In the genomic region with DNA sequence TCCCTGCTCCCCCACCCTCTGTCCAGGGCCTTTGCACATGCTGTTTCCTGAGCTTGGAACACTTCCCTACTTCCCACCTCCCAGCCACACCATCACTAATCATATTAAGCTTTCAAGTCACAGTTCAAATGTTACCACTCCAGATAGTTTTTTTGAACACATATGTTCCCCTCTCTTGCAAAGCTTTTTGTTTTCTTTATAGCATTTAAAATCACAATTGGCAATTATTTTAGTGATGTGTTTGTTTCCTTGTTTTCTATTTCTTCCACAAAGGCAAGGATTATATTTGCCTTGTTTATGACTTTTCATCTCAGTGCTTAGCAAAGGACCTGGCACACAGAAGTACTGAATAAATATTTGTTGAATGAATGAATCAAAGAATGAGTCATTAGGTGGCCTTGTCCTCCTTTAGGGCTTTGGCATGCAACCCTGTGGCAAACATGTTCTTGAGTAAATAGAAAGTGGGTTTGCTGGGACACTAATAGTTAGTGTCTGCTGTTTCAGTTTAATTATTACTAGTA, we compare ENCODE assay signal across 16 cellular contexts.
DNase-seq lines count a peak whose midpoint lies in the region; ATAC-seq, FAIRE-seq and TF ChIP-seq lines count a peak whose summit lies in the region.
"Had no signal": no experiment of that assay in that cellular context is flagged by ENCODE, and none has a peak within 500 bp of the region (broad histone marks: within the 10 kb centered on the region; RNA-seq: fewer than 3 reads in every experiment).

No MANE protein-coding gene starts in this region.

- no peaks in the 10 kb centered on the region for H3K4me1 Mint-ChIP-seq in activated CD8-positive, alpha-beta T cell treated with anti-CD3 and anti-CD28 coated beads for 36 hours (ENCODE audit: low read depth)
- H3K4me1 Mint-ChIP-seq: activated B cell treated with CpG ODN at 0.5 μM for 24 hours had no signal

- no peaks in the 10 kb centered on the region for H3K9me3 Mint-ChIP-seq in activated CD8-positive, alpha-beta T cell treated with anti-CD3 and anti-CD28 coated beads for 36 hours

- in situ Hi-C loops in HepG2 (cut with HindIII; ENCODE audit: extremely low pct_ligation_motif_present, low pct_unique_long_range_greater_than_20kb), result no loop called here

- peak overlapping the region; percentile 44 for H3K4me2 ChIP-seq in HepG2 (ENCODE audit: low read depth, low read length)

- TF ChIP-seq RAD21 in HepG2 (CRISPR knock-in tag; IDR thresholded peaks at IDR 0.05), result 0 out of 2 replicates have a peak, but pooled peaks have one; percentile 26

- no TSS peak for BruUV-seq in HepG2 (replicated peaks; lab: Mats Ljungman, UMichigan)

- no peaks in the 10 kb centered on the region for H3K36me3 Mint-ChIP-seq in activated CD8-positive, alpha-beta T cell treated with anti-CD3 and anti-CD28 coated beads for 36 hours (ENCODE audit: low read depth)

- no peak for TF ChIP-seq POLR2A in HepG2 (IDR thresholded peaks at IDR 0.05; ENCODE audit: insufficient read depth in 1 of 2, low read depth in 2 of 2, low read length in 2 of 2)
- no peak for TF ChIP-seq POLR2A in spleen (IDR thresholded peaks at IDR 0.05)

- TF ChIP-seq EP300 in HepG2 (IDR thresholded peaks at IDR 0.05; ENCODE audit: low read depth in 2 of 2, low read length in 2 of 2), result peak; percentile 93 to 99
- TF ChIP-seq EP300 in HepG2 (CRISPR knock-in tag; IDR thresholded peaks at IDR 0.05; ENCODE audit: borderline replicate concordance), result peak; percentile 92

- H3K4me3 ChIP-seq in HepG2 (replicated peaks in 1 of 3; ENCODE audit: insufficient read depth in 1 of 3, low read depth in 2 of 3, low read length in 3 of 3) (no peak overlapping the region), spleen (no peak overlapping the region)
- H3K4me3 ChIP-seq: ovary had no signal

- H2AFZ ChIP-seq in HepG2 (ENCODE audit: low read length), result no peak overlapping the region

- peak overlapping the region; percentile 91 for H3K27ac ChIP-seq in HepG2 (ENCODE audit: extremely low read length, insufficient read depth, low read length)
- H3K27ac ChIP-seq in spleen, result no peak overlapping the region
- H3K27ac ChIP-seq: ovary had no signal

- H3K36me3 ChIP-seq in HepG2 (replicated peaks in 1 of 2; ENCODE audit: control insufficient read depth in 1 of 2, insufficient read depth in 2 of 2, low read length in 2 of 2) (no peaks in the 10 kb centered on the region), spleen (no peaks in the 10 kb centered on the region)
- H3K36me3 ChIP-seq: ovary had no signal

- H3K27me3 Mint-ChIP-seq in activated CD8-positive, alpha-beta T cell treated with anti-CD3 and anti-CD28 coated beads for 36 hours, result no peaks in the 10 kb centered on the region
- H3K27me3 Mint-ChIP-seq: activated B cell treated with CpG ODN at 0.5 μM for 24 hours; activated T-cell treated with anti-CD3 and anti-CD28 coated beads, Interleukin-2, amount 50 U/mL, for 24 hours; CD4-positive, alpha-beta T cell; effector memory CD8-positive, alpha-beta T cell had no signal

- H3K27me3 ChIP-seq in HepG2 (ENCODE audit: control insufficient read depth in 1 of 2, insufficient read depth in 2 of 2, low read length in 2 of 2) (no peaks in the 10 kb centered on the region), spleen (replicated peaks in 1 of 7) (no peaks in the 10 kb centered on the region)
- H3K27me3 ChIP-seq: ovary had no signal

- intact Hi-C loops in HepG2 (cut with micrococcal nuclease; ENCODE audit: unreplicated experiment), result no loop called here
- intact Hi-C loops in activated CD8-positive, alpha-beta T cell treated with anti-CD3 and anti-CD28 coated beads for 36 hours (cut with micrococcal nuclease), result no loop called here
- intact Hi-C loops in spleen (cut with DNase I; ENCODE audit: low total_unique reads), result no loop called here

- TF ChIP-seq CTCF in HepG2 (CRISPR knock-in tag; IDR thresholded peaks at IDR 0.05) (no peak), spleen (IDR thresholded peaks at IDR 0.05 in 8 of 11, conservative IDR thresholded peaks at IDR 0.05 in 3 of 11) (no peak)
- no peak for TF ChIP-seq CTCF in activated CD8-positive, alpha-beta T cell treated with anti-CD3 and anti-CD28 coated beads for 36 hours (IDR thresholded peaks at IDR 0.05)

- no peak overlapping the region for H3K4me3 Mint-ChIP-seq in activated CD8-positive, alpha-beta T cell treated with anti-CD3 and anti-CD28 coated beads for 36 hours
- H3K4me3 Mint-ChIP-seq: activated B cell treated with CpG ODN at 0.5 μM for 24 hours; activated T-cell treated with anti-CD3 and anti-CD28 coated beads, Interleukin-2, amount 50 U/mL, for 24 hours; CD4-positive, alpha-beta T cell; effector memory CD8-positive, alpha-beta T cell had no signal

- DNase-seq in AG20443 (ENCODE audit: low spot score) (peak; percentile 47), HuH-7.5 (ENCODE audit: low spot score) (peak; percentile 28), astrocyte of the hippocampus (ENCODE audit: low read depth, low spot score) (peak; percentile 3), HepG2 (ENCODE audit: low spot score) (peak; percentile 98), NCI-H2171 treated with DMSO at 0.1 percent for 48 hours (lab: John Stamatoyannopoulos, UW) (no peak), spleen (no peak)
- DNase-seq in activated CD8-positive, alpha-beta T cell treated with anti-CD3 and anti-CD28 coated beads for 36 hours, result no peak
- no peak for DNase-seq in activated CD4-positive, alpha-beta T cell treated with anti-CD3 and anti-CD28 coated beads, Interleukin-2, amount 50 U/mL, for 4 hours
- DNase-seq: activated B cell treated with CpG ODN at 0.5 μM for 24 hours; activated T-cell treated with anti-CD3 and anti-CD28 coated beads, Interleukin-2, amount 50 U/mL, for 24 hours; aorta; CD4-positive, alpha-beta T cell; effector memory CD8-positive, alpha-beta T cell; NCI-H510A; ovary; stimulated activated naive CD4-positive, alpha-beta T cell treated with Interleukin-2 at 50 U/mL for 16 hours had no signal

- peak overlapping the region; percentile 64 for H3K9ac ChIP-seq in HepG2 (ENCODE audit: insufficient read depth, low read depth, low read length)

- POLR2A ChIA-PET in HepG2 (lab: Yijun Ruan, JAX), result interaction anchor here (0.9 to 1.5 kb wide), 2 partner anchors 21 to 29 kb away, joined by 4 to 5 read pairs; no protein-coding TSS in a partner anchor
- POLR2A ChIA-PET in activated CD8-positive, alpha-beta T cell treated with anti-CD3 and anti-CD28 coated beads for 36 hours (lab: Charles Lee), result no interaction called here

- ATAC-seq in HepG2, result peak; percentile 90
- ATAC-seq in activated CD8-positive, alpha-beta T cell treated with anti-CD3 and anti-CD28 coated beads for 36 hours, result no peak
- ATAC-seq: effector memory CD8-positive, alpha-beta T cell had no signal

- CTCF ChIA-PET in HepG2 (lab: Yijun Ruan, JAX; ENCODE audit: low intra/inter-chr PET ratio, low total read pairs), result no interaction called here
- CTCF ChIA-PET in activated CD8-positive, alpha-beta T cell treated with anti-CD3 and anti-CD28 coated beads for 36 hours (lab: Charles Lee), result no interaction called here

- no peak for FAIRE-seq in HepG2 (lab: Jason Lieb, UNC)

- H4K20me1 ChIP-seq in HepG2 (ENCODE audit: insufficient read depth, low read length), result no peaks in the 10 kb centered on the region

- no peaks in the 10 kb centered on the region for H3K79me2 ChIP-seq in HepG2 (ENCODE audit: insufficient read depth, low read length)

- H3K9me3 ChIP-seq in HepG2 (ENCODE audit: low read length) (no peaks in the 10 kb centered on the region), spleen (peaks cover 0 to 21% (median 0%) of the 10 kb centered on the region in 8 donors)
- H3K9me3 ChIP-seq: ovary had no signal

- H3K4me1 ChIP-seq in HepG2 (ENCODE audit: insufficient read depth, low read length), result peaks cover 72% of the 10 kb centered on the region
- H3K4me1 ChIP-seq in spleen, result no peaks in the 10 kb centered on the region

- no peak overlapping the region for H3K27ac Mint-ChIP-seq in activated CD8-positive, alpha-beta T cell treated with anti-CD3 and anti-CD28 coated beads for 36 hours
- H3K27ac Mint-ChIP-seq: activated B cell treated with CpG ODN at 0.5 μM for 24 hours; activated T-cell treated with anti-CD3 and anti-CD28 coated beads, Interleukin-2, amount 50 U/mL, for 24 hours; CD4-positive, alpha-beta T cell; effector memory CD8-positive, alpha-beta T cell had no signal

TF ChIP-seq in HepG2, 621 proteins besides CTCF, POLR2A, EP300 and RAD21 (continues in another document):
- TF ChIP-seq ELF3 (CRISPR knock-in tag; IDR thresholded peaks at IDR 0.05) (peak; percentile 91), CREB1 (IDR thresholded peaks at IDR 0.05) (no peak), CREB1 (CRISPR knock-in tag; IDR thresholded peaks at IDR 0.05) (0 out of 2 replicates have a peak, but pooled peaks have one; percentile 64), HDAC2 (CRISPR knock-in tag; IDR thresholded peaks at IDR 0.05) (peak; percentile 82), FOSL1 (CRISPR knock-in tag; IDR thresholded peaks at IDR 0.05; ENCODE audit: borderline replicate concordance) (peak; percentile 99), SMC3 (IDR thresholded peaks at IDR 0.05; ENCODE audit: low read length) (peak; percentile 4; the same call in 1 of the 2 replicates), SOX6 (IDR thresholded peaks at IDR 0.05) (no peak), SOX6 (CRISPR knock-in tag; IDR thresholded peaks at IDR 0.05) (peak; percentile 96), ZFP36L1 (CRISPR knock-in tag; IDR thresholded peaks at IDR 0.05) (peak; percentile 68; the same call in 1 of the 2 replicates), ZNF343 (CRISPR knock-in tag; IDR thresholded peaks at IDR 0.05) (0 out of 2 replicates have a peak, but pooled peaks have one; percentile 27), SOX5 (CRISPR knock-in tag; IDR thresholded peaks at IDR 0.05; ENCODE audit: borderline replicate concordance) (peak; percentile 93), ZNF782 (CRISPR knock-in tag; IDR thresholded peaks at IDR 0.05; ENCODE audit: borderline replicate concordance) (no peak), ZKSCAN1 (IDR thresholded peaks at IDR 0.05; ENCODE audit: low read length) (peak; percentile 14; the same call in 1 of the 2 replicates), SP2 (CRISPR knock-in tag; IDR thresholded peaks at IDR 0.05) (no peak), CAMTA2 (CRISPR knock-in tag; IDR thresholded peaks at IDR 0.05; ENCODE audit: borderline replicate concordance) (no peak)
- TF ChIP-seq, protein P1, sequence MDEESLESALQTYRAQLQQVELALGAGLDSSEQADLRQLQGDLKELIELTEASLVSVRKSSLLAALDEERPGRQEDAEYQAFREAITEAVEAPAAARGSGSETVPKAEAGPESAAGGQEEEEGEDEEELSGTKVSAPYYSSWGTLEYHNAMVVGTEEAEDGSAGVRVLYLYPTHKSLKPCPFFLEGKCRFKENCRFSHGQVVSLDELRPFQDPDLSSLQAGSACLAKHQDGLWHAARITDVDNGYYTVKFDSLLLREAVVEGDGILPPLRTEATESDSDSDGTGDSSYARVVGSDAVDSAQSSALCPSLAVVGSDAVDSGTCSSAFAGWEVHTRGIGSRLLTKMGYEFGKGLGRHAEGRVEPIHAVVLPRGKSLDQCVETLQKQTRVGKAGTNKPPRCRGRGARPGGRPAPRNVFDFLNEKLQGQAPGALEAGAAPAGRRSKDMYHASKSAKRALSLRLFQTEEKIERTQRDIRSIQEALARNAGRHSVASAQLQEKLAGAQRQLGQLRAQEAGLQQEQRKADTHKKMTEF (CRISPR knock-in tag; IDR thresholded peaks at IDR 0.05), result peak; percentile 75

Comparison
In these comparisons a context has a peak if more than half of its experiments do, and no peak if none do; other contexts are left out.
1. DNase-seq: peak in AG20443 (single experiment), HuH-7.5 (single experiment), astrocyte of the hippocampus (single experiment) and HepG2 (single experiment); none in activated CD8-positive, alpha-beta T cell treated with anti-CD3 and anti-CD28 coated beads for 36 hours (single experiment), activated CD4-positive, alpha-beta T cell treated with anti-CD3 and anti-CD28 coated beads, Interleukin-2, amount 50 U/mL, for 4 hours (0 of 2), NCI-H2171 treated with DMSO at 0.1 percent for 48 hours (single experiment) and spleen (single experiment).